Comparison of ENCODE assay signal across 1 cellular context in genomic region chr22:31235076-31235475, GRCh38.
TF ChIP-seq lines count a peak whose summit lies in the region.

No MANE protein-coding gene starts in this region.

TF ChIP-seq in WTC11, 78 proteins besides CTCF, POLR2A, EP300 and RAD21 (continued from another document):
- TF ChIP-seq AFF4 (CRISPR knock-in tag; IDR thresholded peaks at IDR 0.05; ENCODE audit: borderline replicate concordance) (no peak), PRRX2 (CRISPR knock-in tag; IDR thresholded peaks at IDR 0.05) (no peak), FOXP4 (CRISPR knock-in tag; IDR thresholded peaks at IDR 0.05) (no peak), JUN (CRISPR knock-in tag; IDR thresholded peaks at IDR 0.05) (no peak), ELF4 (CRISPR knock-in tag; IDR thresholded peaks at IDR 0.05; ENCODE audit: low read depth) (no peak)
